In genomic region chr3:23004971-23005370, GRCh38 we compare ENCODE assay signal across 19 cellular contexts.
DNase-seq lines count a peak whose midpoint lies in the region; ATAC-seq, FAIRE-seq and TF ChIP-seq lines count a peak whose summit lies in the region.
"Had no signal": no experiment of that assay in that cellular context is flagged by ENCODE, and none has a peak within 500 bp of the region (broad histone marks: within the 10 kb centered on the region; RNA-seq: fewer than 3 reads in every experiment).

No MANE protein-coding gene starts in this region.

- no peak for TF ChIP-seq RAD21 in HCT116 (IDR thresholded peaks at IDR 0.05; ENCODE audit: low read depth)

- H3K36me3 ChIP-seq in HCT116 (ENCODE audit: control insufficient read depth in 1 of 2, insufficient read depth in 2 of 2, low read length in 2 of 2) (no peaks in the 10 kb centered on the region), smooth muscle cell (ENCODE audit: low read depth) (no peaks in the 10 kb centered on the region)
- H3K36me3 ChIP-seq: cardiac muscle cell, esophagus muscularis mucosa, tibial artery had no signal

- H3K9ac ChIP-seq in HCT116 (ENCODE audit: low read length) (no peak overlapping the region), smooth muscle cell (ENCODE audit: low read depth) (peak overlapping the region; percentile 33)

- H3K27me3 ChIP-seq in HCT116 (ENCODE audit: insufficient read depth, low read length) = no peaks in the 10 kb centered on the region
- no peaks in the 10 kb centered on the region for H3K27me3 ChIP-seq in smooth muscle cell (ENCODE audit: low read depth)
- H3K27me3 ChIP-seq: cardiac muscle cell, esophagus muscularis mucosa, tibial artery had no signal

- H3K4me1 ChIP-seq in HCT116 (ENCODE audit: control insufficient read depth in 1 of 2, insufficient read depth in 2 of 2, low read length in 2 of 2) (peaks cover 0 to 14% of the 10 kb centered on the region in 2 experiments; a peak in 2 of 4 replicates), smooth muscle cell (ENCODE audit: low read depth) (no peaks in the 10 kb centered on the region)

- no peak overlapping the region for H3K27ac ChIP-seq in HCT116 (ENCODE audit: low read depth, low read length)
- peak overlapping the region; percentile 75 for H3K27ac ChIP-seq in smooth muscle cell (ENCODE audit: low read depth)
- H3K27ac ChIP-seq: cardiac muscle cell, esophagus muscularis mucosa, tibial artery had no signal

- 64% methylated on average over 5 of the region's 5 CpGs for WGBS in smooth muscle cell (ENCODE audit: low lambda C conversion rate)

- BruUV-seq in HCT116 (replicated peaks; lab: Mats Ljungman, UMichigan) = no TSS peak

- H3K79me2 ChIP-seq in HCT116 (ENCODE audit: insufficient read depth, low read length) (no peaks in the 10 kb centered on the region), smooth muscle cell (ENCODE audit: low read depth) (no peaks in the 10 kb centered on the region)

- TF ChIP-seq POLR2A in HCT116 (IDR thresholded peaks at IDR 0.05; ENCODE audit: borderline replicate concordance, extremely low read depth, insufficient read depth, insufficient read length) = no peak

- H3K4me3 ChIP-seq in HCT116 (replicated peaks in 1 of 2; ENCODE audit: low read depth in 1 of 2, low read length in 2 of 2) (no peak overlapping the region), fibroblast of the aortic adventitia (ENCODE audit: low read depth, low read length) (no peak overlapping the region), smooth muscle cell (no peak overlapping the region)
- H3K4me3 ChIP-seq: cardiac muscle cell, esophagus muscularis mucosa, tibial artery had no signal

- no peaks in the 10 kb centered on the region for H3F3A ChIP-seq in smooth muscle cell (ENCODE audit: low read depth)

- no peak overlapping the region for H2AFZ ChIP-seq in HCT116 (ENCODE audit: low read depth, low read length, poor library complexity, severe bottlenecking)
- H2AFZ ChIP-seq in smooth muscle cell (ENCODE audit: low read depth) = peak overlapping the region; percentile 61

- no peak for TF ChIP-seq CTCF in HCT116 (IDR thresholded peaks at IDR 0.05 in 2 of 3, conservative IDR thresholded peaks at IDR 0.05 in 1 of 3; ENCODE audit: borderline replicate concordance in 1 of 3, insufficient read depth in 1 of 3, low read depth in 2 of 3, low read length in 2 of 3)
- no peak for TF ChIP-seq CTCF in fibroblast of the aortic adventitia (IDR thresholded peaks at IDR 0.05; ENCODE audit: insufficient read depth, low read length)
- no peak for TF ChIP-seq CTCF in smooth muscle cell (IDR thresholded peaks at IDR 0.05; ENCODE audit: borderline replicate concordance, insufficient read depth, poor library complexity, severe bottlenecking)

- H3K9me3 ChIP-seq in HCT116 (ENCODE audit: control insufficient read depth in 1 of 2, insufficient read depth in 1 of 2, low read depth in 1 of 2, low read length in 2 of 2) (no peaks in the 10 kb centered on the region), smooth muscle cell (replicated peaks; ENCODE audit: low read depth) (no peaks in the 10 kb centered on the region)
- H3K9me3 ChIP-seq: esophagus muscularis mucosa, tibial artery had no signal

- peak; percentile 72 for ATAC-seq in HCT116
- ATAC-seq in SK-N-SH treated with all-trans-retinoic acid at 6 μM for 48 hours = peak; percentile 85
- no peak for ATAC-seq in HG02678 (IDR thresholded peaks at IDR 0.05; ENCODE audit: unreplicated experiment)
- ATAC-seq: activated CD4-positive, alpha-beta T cell treated with anti-CD3 and anti-CD28 coated beads for 36 hours; activated T-helper 17 cell treated with anti-CD3 and anti-CD28 coated beads, Interleukin-2, amount 50 U/mL, for 72 hours had no signal

- POLR2A ChIA-PET in HCT116 (lab: Charles Lee) = no interaction called here

- H3K9me2 ChIP-seq in HCT116 (ENCODE audit: insufficient read depth) = no peaks in the 10 kb centered on the region

- H3K4me2 ChIP-seq in HCT116 (ENCODE audit: low read length) (peak overlapping the region; percentile 50), smooth muscle cell (no peak overlapping the region)

- H4K20me1 ChIP-seq in HCT116 (ENCODE audit: insufficient read depth) (no peaks in the 10 kb centered on the region), smooth muscle cell (ENCODE audit: low read depth) (no peaks in the 10 kb centered on the region)

- RAD21 ChIA-PET in HCT116 (lab: Charles Lee; ENCODE audit: low non-redundant PET in 1 of 2, low total read pairs in 2 of 2, uncharacterized antibody in 2 of 2, unreplicated experiment in 2 of 2) = no interaction called here

- CTCF ChIA-PET in HCT116 (lab: Charles Lee) = no interaction called here

- DNase-seq in HCT116 (ENCODE audit: low read depth, low spot score) (no peak), fibroblast of the aortic adventitia (ENCODE audit: low read depth) (peak; percentile 79), smooth muscle cell (lab: John Stamatoyannopoulos, UW; ENCODE audit: unreplicated experiment) (no peak), GM19239 (ENCODE audit: insufficient read length, low spot score) (no peak), NCI-H510A (lab: John Stamatoyannopoulos, UW) (no peak)
- DNase-seq in effector CD8-positive, alpha-beta T cell (lab: John Stamatoyannopoulos, UW) = no peak
- DNase-seq: activated CD4-positive, alpha-beta T cell treated with anti-CD3 and anti-CD28 coated beads for 36 hours; DMS53; kidney; naive B cell; NCI-H2029 treated with DMSO at 0.1 percent for 48 hours; NK-92 treated with Interleukin-12 subunit alpha and Interleukin-12 subunit beta, amount 100 ng/mL, for 24 hours; T-helper 1 cell; tibial artery had no signal

- intact Hi-C loops in HCT116 (cut with micrococcal nuclease) = no loop called here

- FAIRE-seq in GM19239 (lab: Jason Lieb, UNC) = no peak
- FAIRE-seq: kidney had no signal

TF ChIP-seq in HCT116, 20 proteins besides CTCF, POLR2A, EP300 and RAD21:
- TF ChIP-seq SRF (IDR thresholded peaks at IDR 0.05; ENCODE audit: low read depth) (no peak), JUND (IDR thresholded peaks at IDR 0.05) (peak; percentile 30; the same call in 1 of the 2 replicates), SP1 (IDR thresholded peaks at IDR 0.05; ENCODE audit: low read depth) (peak; percentile 47), FOSL1 (IDR thresholded peaks at IDR 0.05; ENCODE audit: low read depth) (peak; percentile 39; the same call in 1 of the 2 replicates), EZH2phosphoT487 (IDR thresholded peaks at IDR 0.05; ENCODE audit: borderline replicate concordance) (no peak), CEBPB (IDR thresholded peaks at IDR 0.05; ENCODE audit: low read depth) (peak; percentile 16; the same call in 1 of the 2 replicates)

TF ChIP-seq in SK-N-SH treated with all-trans-retinoic acid at 6 μM for 48 hours, 23 proteins besides CTCF, POLR2A, EP300 and RAD21:
- peak; percentile 27; the same call in 1 of the 2 replicates for TF ChIP-seq ISL1 (CRISPR knock-in tag; IDR thresholded peaks at IDR 0.05)
- TF ChIP-seq ARNTL (CRISPR knock-in tag; IDR thresholded peaks at IDR 0.05; ENCODE audit: borderline replicate concordance, low read depth) = no peak
- no peak for TF ChIP-seq ZNF8 (CRISPR knock-in tag; IDR thresholded peaks at IDR 0.05)
